ENCODE assay signal across 1 cellular context in genomic region chr1:168082008-168082876, GRCh38.
TF ChIP-seq lines count a peak whose summit lies in the region.

No MANE protein-coding gene starts in this region.

TF ChIP-seq in GM12878, 131 proteins besides CTCF, POLR2A, EP300 and RAD21 (continued from another document):
- TF ChIP-seq CUX1 (IDR thresholded peaks at IDR 0.05; ENCODE audit: insufficient replicate concordance, low read depth, low read length), result no peak
TF ChIP-seq in GM12878: peak in this region for 3.
